Comparison of ENCODE assay signal across 9 cellular contexts in the genomic region with DNA sequence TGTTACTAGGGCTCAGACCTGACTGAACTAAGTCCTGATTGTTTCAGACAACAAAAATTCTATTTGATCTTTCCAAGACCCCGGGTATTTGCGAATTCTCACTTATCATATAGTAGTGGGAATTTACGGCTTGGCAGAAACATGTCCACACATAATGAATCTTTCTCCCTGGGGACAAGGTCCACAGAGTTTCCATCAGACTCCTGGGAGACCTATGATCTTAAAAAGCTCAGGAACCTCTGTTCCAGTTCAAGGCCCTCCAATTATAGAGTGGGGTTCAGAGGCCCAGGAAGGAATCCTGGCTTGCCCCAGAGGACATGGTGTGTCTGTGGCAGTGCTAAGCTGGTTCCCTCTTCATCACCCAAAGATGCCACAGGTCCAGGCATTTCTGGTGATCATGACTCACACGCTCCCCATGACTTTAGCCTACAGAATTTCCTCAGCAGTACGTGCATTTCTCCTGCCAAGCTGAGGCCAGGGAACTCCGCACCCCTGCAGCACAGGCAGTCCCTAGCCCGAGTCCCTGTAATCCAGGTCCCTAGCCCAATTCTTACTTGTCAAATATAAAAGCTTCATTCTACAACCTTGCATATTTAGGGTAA. TPM values are rescaled to one million over a fixed set of nuclear protein-coding genes. Genes with fewer than 3 reads are reported as not detected.
DNase-seq lines count a peak whose midpoint lies in the region; ATAC-seq and TF ChIP-seq lines count a peak whose summit lies in the region.
"Had no signal": no experiment of that assay in that cellular context is flagged by ENCODE, and none has a peak within 500 bp of the region (broad histone marks: within the 10 kb centered on the region; RNA-seq: fewer than 3 reads in every experiment).

No MANE protein-coding gene starts in this region.

- peaks cover 7% of the 10 kb centered on the region for H3K36me3 Mint-ChIP-seq in activated naive CD8-positive, alpha-beta T cell

- no peak overlapping the region for H3K4me3 ChIP-seq in transverse colon

- no peaks in the 10 kb centered on the region for H3K9me3 Mint-ChIP-seq in activated naive CD8-positive, alpha-beta T cell (ENCODE audit: low read depth)

- no peak for TF ChIP-seq POLR2A in transverse colon (IDR thresholded peaks at IDR 0.05)

- peak overlapping the region; percentile 96 for H3K27ac Mint-ChIP-seq in activated naive CD8-positive, alpha-beta T cell

- H3K27me3 ChIP-seq in transverse colon, result no peaks in the 10 kb centered on the region

- H3K9me3 ChIP-seq in transverse colon, result no peaks in the 10 kb centered on the region

- in situ Hi-C loops in transverse colon (cut with MboI; ENCODE audit: low pct_ligation_motif_present in 1 of 4, low pct_unique_long_range_greater_than_20kb in 1 of 4, low sequenced_read_pairs in 3 of 4), result loop anchor here (25.0 kb wide), 3 partner anchors 240 to 365 kb away; a partner anchor contains a TSS

- H3K4me3 Mint-ChIP-seq in activated naive CD8-positive, alpha-beta T cell, result peak overlapping the region; percentile 84

- H3K27me3 Mint-ChIP-seq in activated naive CD8-positive, alpha-beta T cell, result no peaks in the 10 kb centered on the region

- TF ChIP-seq CTCF in transverse colon (IDR thresholded peaks at IDR 0.05), result no peak

- no peak for TF ChIP-seq EP300 in transverse colon (IDR thresholded peaks at IDR 0.05; ENCODE audit: low read depth)

- intact Hi-C loops in transverse colon (cut with DNase I; ENCODE audit: low total_unique reads), result no loop called here

- peaks cover 29 to 73% (median 47%) of the 10 kb centered on the region in 4 donors for H3K4me1 ChIP-seq in transverse colon

- H3K4me1 Mint-ChIP-seq in activated naive CD8-positive, alpha-beta T cell (ENCODE audit: low read depth), result peaks cover 81% of the 10 kb centered on the region

- H3K27ac ChIP-seq in transverse colon, result peak overlapping the region; percentile 45 to 83 (median 70)
- H3K27ac ChIP-seq: C4-2B had no signal

- DNase-seq in activated effector memory CD4-positive, alpha-beta T cell treated with anti-CD3 and anti-CD28 coated beads, Interleukin-2, amount 50 U/mL, for 16 hours, result peak; percentile 72
- DNase-seq in activated effector memory CD4-positive, alpha-beta T cell treated with Interleukin-2 at 50 U/mL for 16 hours, result no peak
- DNase-seq in left lobe of liver (ENCODE audit: low spot score) (no peak), transverse colon (no peak), NCI-H82 treated with DMSO at 0.1 percent for 48 hours (lab: John Stamatoyannopoulos, UW; ENCODE audit: unreplicated experiment) (no peak), iPS-NIHi11 (ENCODE audit: low spot score) (no peak)

- H3K36me3 ChIP-seq in transverse colon, result no peaks in the 10 kb centered on the region

- ATAC-seq in left lobe of liver, result peak; percentile 40
- no peak for ATAC-seq in GM18868 (IDR thresholded peaks at IDR 0.05; ENCODE audit: unreplicated experiment)

- 64 to 69% methylated on average over 3 to 7 of the region's 7 CpGs for WGBS in transverse colon (ENCODE audit: low coverage in 1 of 2), 2 donors

RNA-seq across cellular contexts. Expression of a gene that starts 12.6 kb away (rescaled TPM):
- total RNA-seq in left lobe of liver, result 36.9 TPM
- 10 to 100 TPM; 49.8 to 86.0 (median 55.1) TPM for total RNA-seq in transverse colon
